In the genomic region with DNA sequence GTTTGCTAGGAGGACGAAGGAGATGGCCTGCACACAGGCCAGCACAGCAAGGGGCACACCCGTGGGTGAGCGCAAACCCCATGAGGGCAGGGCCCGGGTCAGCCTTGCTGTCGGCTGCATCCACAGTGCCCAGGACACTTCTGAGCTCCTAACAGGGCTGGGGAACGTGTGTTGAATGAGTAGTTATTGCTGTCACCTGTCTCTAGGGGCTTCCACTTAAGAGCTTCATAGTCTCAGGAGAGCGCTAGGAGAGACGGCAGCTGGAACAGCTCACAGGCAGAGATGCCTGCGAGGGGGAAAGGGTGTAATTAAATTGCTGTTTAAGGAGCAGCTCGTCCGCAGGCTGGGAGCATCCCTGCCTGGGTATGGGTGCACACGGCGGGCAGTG, we compare ENCODE assay signal across 23 cellular contexts.
DNase-seq lines count a peak whose midpoint lies in the region; ATAC-seq and TF ChIP-seq lines count a peak whose summit lies in the region.
"Had no signal": no experiment of that assay in that cellular context is flagged by ENCODE, and none has a peak within 500 bp of the region (broad histone marks: within the 10 kb centered on the region; RNA-seq: fewer than 3 reads in every experiment).

No MANE protein-coding gene starts in this region.

- no peak for TF ChIP-seq EP300 in transverse colon (IDR thresholded peaks at IDR 0.05; ENCODE audit: low read depth)

- no peaks in the 10 kb centered on the region for H3K36me3 ChIP-seq in left ventricle myocardium inferior
- no peaks in the 10 kb centered on the region for H3K36me3 ChIP-seq in transverse colon
- H3K36me3 ChIP-seq: stomach had no signal

- in situ Hi-C loops in transverse colon (cut with MboI; ENCODE audit: low pct_ligation_motif_present in 1 of 4, low pct_unique_long_range_greater_than_20kb in 1 of 4, low sequenced_read_pairs in 3 of 4) = no loop called here

- no peak overlapping the region for H3K27ac ChIP-seq in right cardiac atrium (ENCODE audit: low read length)
- H3K27ac ChIP-seq in left ventricle myocardium inferior (replicated peaks) = peak overlapping the region; percentile 57
- peak overlapping the region; percentile 51 to 84 (median 68) for H3K27ac ChIP-seq in transverse colon
- H3K27ac ChIP-seq: hepatocyte, KMS-11, stomach had no signal

- H3K4me3 ChIP-seq in right cardiac atrium (ENCODE audit: low read length) (no peak overlapping the region), left ventricle myocardium inferior (no peak overlapping the region), transverse colon (no peak overlapping the region)
- H3K4me3 ChIP-seq: hepatocyte, stomach had no signal

- H3K27me3 ChIP-seq in right cardiac atrium (ENCODE audit: control insufficient read depth, insufficient read depth) = no peaks in the 10 kb centered on the region
- H3K27me3 ChIP-seq in left ventricle myocardium inferior (ENCODE audit: low read depth) = no peaks in the 10 kb centered on the region
- no peaks in the 10 kb centered on the region for H3K27me3 ChIP-seq in transverse colon
- H3K27me3 ChIP-seq: hepatocyte, stomach had no signal

- ATAC-seq in Right ventricle myocardium inferior (no peak), right cardiac atrium (no peak), GM18867 (IDR thresholded peaks at IDR 0.05; ENCODE audit: unreplicated experiment) (no peak)
- ATAC-seq: activated CD8-positive, alpha-beta T cell treated with anti-CD3 and anti-CD28 coated beads, Interleukin-2, amount 10 ng/mL, durations not matched to agents 7 days and 5 days; activated T-helper 17 cell treated with anti-CD3 and anti-CD28 coated beads, Interleukin-2, amount 50 U/mL, for 72 hours; CD8-positive, alpha-beta T cell; HCT116; sciatic nerve; T-helper 17 cell had no signal

- DNase-seq in Right ventricle myocardium inferior (ENCODE audit: missing footprints) (peak; percentile 40), right cardiac atrium (no peak), NCI-H345 treated with DMSO at 0.1 percent for 48 hours (lab: John Stamatoyannopoulos, UW; ENCODE audit: unreplicated experiment) (peak; percentile 50), left ventricle myocardium inferior (no peak), transverse colon (no peak), DMS53 (lab: John Stamatoyannopoulos, UW) (no peak), NCI-H510A (lab: John Stamatoyannopoulos, UW) (no peak)
- DNase-seq: activated CD4-positive, CD25-positive, alpha-beta regulatory T cell; activated CD8-positive, alpha-beta T cell treated with anti-CD3 and anti-CD28 coated beads, Interleukin-2, amount 10 ng/mL, durations not matched to agents 7 days and 5 days; CD8-positive, alpha-beta T cell; DND-41; effector CD4-positive, alpha-beta T cell; NCI-H1105 treated with DMSO at 0.1 percent for 48 hours; NK-92 treated with Interleukin-12 subunit alpha and Interleukin-12 subunit beta, amount 100 ng/mL, for 24 hours; stimulated activated CD4-positive, alpha-beta T cell treated with anti-CD3 and anti-CD28 coated beads, Interleukin-1b, Interleukin-23, amount 100 ng/mL, for 48 hours; stomach; T-helper 17 cell had no signal

- H3K9me3 ChIP-seq in right cardiac atrium (ENCODE audit: control insufficient read depth, low read length) (no peaks in the 10 kb centered on the region), left ventricle myocardium inferior (replicated peaks) (no peaks in the 10 kb centered on the region), transverse colon (no peaks in the 10 kb centered on the region)
- H3K9me3 ChIP-seq: stomach had no signal

- WGBS in right cardiac atrium = 80% methylated on average over 13 of the region's 13 CpGs
- WGBS in transverse colon (ENCODE audit: low coverage in 1 of 2), 2 donors = 84% methylated on average over 13 of the region's 13 CpGs; no CpG with 5 or more reads in 1 of the 2 donors

- TF ChIP-seq POLR2A in transverse colon (IDR thresholded peaks at IDR 0.05) = no peak

- TF ChIP-seq CTCF in left ventricle myocardium inferior (IDR thresholded peaks at IDR 0.05; ENCODE audit: borderline replicate concordance) (no peak), transverse colon (IDR thresholded peaks at IDR 0.05) (no peak)

- intact Hi-C loops in Right ventricle myocardium inferior (cut with DNase I) (no loop called here), right cardiac atrium (cut with DNase I) (loop anchor here in 1 of 4 donors (10.0 kb wide), 1 partner anchor 95 kb away; a partner anchor contains a TSS), left ventricle myocardium inferior (cut with micrococcal nuclease) (no loop called here), transverse colon (cut with DNase I; ENCODE audit: low total_unique reads) (no loop called here)

- H3K4me1 ChIP-seq in right cardiac atrium (ENCODE audit: control insufficient read depth, insufficient read depth, low read length) (peaks cover 4% of the 10 kb centered on the region), left ventricle myocardium inferior (peaks cover 32% of the 10 kb centered on the region), transverse colon (peaks cover 6 to 27% (median 14%) of the 10 kb centered on the region in 4 donors)

Comparison
In these comparisons a context has a peak if more than half of its experiments do, and no peak if none do; other contexts are left out.
1. DNase-seq: peak in Right ventricle myocardium inferior (single experiment) and NCI-H345 treated with DMSO at 0.1 percent for 48 hours (single experiment); none in right cardiac atrium (0 of 3), left ventricle myocardium inferior (single experiment), transverse colon (single experiment), DMS53 (single experiment) and NCI-H510A (single experiment).